8 cellular contexts compared by ENCODE assay signal in the genomic region with DNA sequence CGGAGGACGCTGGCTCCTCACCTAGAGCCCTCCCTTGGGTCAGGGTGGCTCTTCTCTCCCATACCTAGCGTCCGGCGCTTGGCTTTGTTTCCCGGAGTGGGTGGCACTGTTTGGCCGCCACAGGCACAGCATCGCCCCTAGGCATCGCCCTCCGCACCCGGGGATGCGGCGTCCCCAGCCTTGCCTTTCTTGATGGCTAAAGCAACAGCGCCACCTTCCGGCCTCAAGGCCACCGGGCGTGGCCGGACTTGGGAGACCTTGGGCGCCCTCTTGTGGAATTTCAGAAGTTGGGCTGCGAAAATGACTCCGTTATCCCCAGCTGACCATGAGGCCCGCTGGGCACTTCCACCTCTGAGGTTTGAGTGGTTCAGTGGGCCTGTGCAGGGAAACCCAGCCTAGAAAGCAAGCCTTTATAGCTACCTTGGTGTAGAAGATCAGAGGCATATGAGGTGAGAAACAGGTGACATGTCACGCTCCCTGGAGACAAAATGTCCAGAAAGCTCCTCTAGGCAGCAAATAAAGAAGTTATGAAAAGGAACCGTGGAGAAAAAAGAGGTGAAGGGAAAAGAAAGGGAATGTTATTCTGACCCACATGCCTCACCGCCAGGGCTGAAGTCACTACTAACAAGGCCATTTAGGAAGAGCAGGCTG. TPM values are rescaled to one million over a fixed set of nuclear protein-coding genes. Genes with fewer than 3 reads are reported as not detected.
DNase-seq lines count a peak whose midpoint lies in the region; ATAC-seq and TF ChIP-seq lines count a peak whose summit lies in the region.

No MANE protein-coding gene starts in this region.

- H3K36me3 Mint-ChIP-seq in activated naive CD4-positive, alpha-beta T cell treated with anti-CD3 and anti-CD28 coated beads for 36 hours (ENCODE audit: low read depth) = no peaks in the 10 kb centered on the region
- peaks cover 7% of the 10 kb centered on the region for H3K36me3 Mint-ChIP-seq in glutamatergic neuron (ENCODE audit: unreplicated experiment)
- H3K36me3 Mint-ChIP-seq in type B pancreatic cell = no peaks in the 10 kb centered on the region

- TF ChIP-seq CTCF in GM10266 (IDR thresholded peaks at IDR 0.05; ENCODE audit: control insufficient read depth, insufficient read depth, low read depth, missing control alignments) (peak; percentile 100), SK-N-SH (IDR thresholded peaks at IDR 0.05) (peak; percentile 99), glutamatergic neuron (IDR thresholded peaks at IDR 0.05; ENCODE audit: partially characterized antibody, unreplicated experiment) (peak; percentile 100), type B pancreatic cell (conservative IDR thresholded peaks at IDR 0.05) (peak; percentile 100)

- no peak overlapping the region for H2AFZ ChIP-seq in SK-N-SH (ENCODE audit: low read depth)

- peak; percentile 99 for TF ChIP-seq RAD21 in SK-N-SH (IDR thresholded peaks at IDR 0.05; ENCODE audit: low read length)

- POLR2A ChIA-PET in SK-N-SH (lab: Yijun Ruan, JAX) = interaction anchor here (0.9 to 1.0 kb wide), 2 partner anchors 427 to 649 kb away, joined by 3 to 4 read pairs; no protein-coding TSS in a partner anchor

- no peak overlapping the region for H3K27ac Mint-ChIP-seq in activated naive CD4-positive, alpha-beta T cell treated with anti-CD3 and anti-CD28 coated beads for 36 hours
- no peak overlapping the region for H3K27ac Mint-ChIP-seq in glutamatergic neuron (ENCODE audit: unreplicated experiment)
- H3K27ac Mint-ChIP-seq in type B pancreatic cell = peak overlapping the region; percentile 52

- no peaks in the 10 kb centered on the region for H3K27me3 ChIP-seq in SK-N-SH (ENCODE audit: insufficient read depth)

- H3K79me2 ChIP-seq in SK-N-SH (ENCODE audit: insufficient read depth) = no peaks in the 10 kb centered on the region

- TF ChIP-seq EP300 in SK-N-SH (IDR thresholded peaks at IDR 0.05; ENCODE audit: borderline replicate concordance in 1 of 2, low read depth in 1 of 2, low read length in 1 of 2) = no peak

- H3K4me3 Mint-ChIP-seq in activated naive CD4-positive, alpha-beta T cell treated with anti-CD3 and anti-CD28 coated beads for 36 hours = no peak overlapping the region
- no peak overlapping the region for H3K4me3 Mint-ChIP-seq in glutamatergic neuron (ENCODE audit: unreplicated experiment)
- no peak overlapping the region for H3K4me3 Mint-ChIP-seq in type B pancreatic cell

- no peak overlapping the region for H3K27ac ChIP-seq in SK-N-SH (ENCODE audit: low read depth in 2 of 2, low read length in 1 of 2)

- H3K4me1 Mint-ChIP-seq in activated naive CD4-positive, alpha-beta T cell treated with anti-CD3 and anti-CD28 coated beads for 36 hours (ENCODE audit: low read depth) = peaks cover 4% of the 10 kb centered on the region
- no peaks in the 10 kb centered on the region for H3K4me1 Mint-ChIP-seq in glutamatergic neuron (ENCODE audit: low read depth, unreplicated experiment)
- H3K4me1 Mint-ChIP-seq in type B pancreatic cell (ENCODE audit: unreplicated experiment) = peaks cover 8% of the 10 kb centered on the region

- no peaks in the 10 kb centered on the region for H3K9me2 ChIP-seq in SK-N-SH

- no peak overlapping the region for H3K9ac ChIP-seq in SK-N-SH

- WGBS in SK-N-SH (ENCODE audit: low lambda C conversion rate) = 47% methylated on average over 5 of the region's 25 CpGs

- no peaks in the 10 kb centered on the region for H3K9me3 Mint-ChIP-seq in activated naive CD4-positive, alpha-beta T cell treated with anti-CD3 and anti-CD28 coated beads for 36 hours
- no peaks in the 10 kb centered on the region for H3K9me3 Mint-ChIP-seq in glutamatergic neuron (ENCODE audit: unreplicated experiment)
- no peaks in the 10 kb centered on the region for H3K9me3 Mint-ChIP-seq in type B pancreatic cell

- no peaks in the 10 kb centered on the region for H3K9me3 ChIP-seq in SK-N-SH

- peak overlapping the region in 1 of 2 experiments; percentile 55; a peak in 1 of 4 replicates for H3K4me3 ChIP-seq in SK-N-SH (ENCODE audit: low read depth in 2 of 2, low read length in 1 of 2)

- peak; percentile 64 for ATAC-seq in HG02610 (IDR thresholded peaks at IDR 0.05; ENCODE audit: unreplicated experiment)

- intact Hi-C loops in activated naive CD4-positive, alpha-beta T cell treated with anti-CD3 and anti-CD28 coated beads for 36 hours (cut with micrococcal nuclease) = loop anchor here (1.0 to 10.0 kb wide), 4 partner anchors 32 to 937 kb away; no protein-coding TSS in a partner anchor

- no peak overlapping the region; the same call in 1 of the 2 replicates for H3K4me2 ChIP-seq in SK-N-SH

- H3K4me1 ChIP-seq in SK-N-SH (ENCODE audit: control insufficient read depth in 1 of 2, insufficient read depth in 2 of 2, low read depth in 1 of 2, low read length in 1 of 2) = peaks cover 0 to 2% of the 10 kb centered on the region in 2 experiments; a peak in 1 of 4 replicates

- DNase-seq in GM10266 (ENCODE audit: extremely low spot score) (peak; percentile 66), NCI-H1092 treated with DMSO at 0.1 percent for 48 hours (lab: John Stamatoyannopoulos, UW) (peak; percentile 89), SK-N-SH (peak; percentile 87), glutamatergic neuron (peak; percentile 95), pons (ENCODE audit: low spot score) (peak; percentile 96), type B pancreatic cell (ENCODE audit: extremely low spot score, unreplicated experiment) (peak; percentile 93)
- DNase-seq in activated naive CD4-positive, alpha-beta T cell treated with anti-CD3 and anti-CD28 coated beads for 36 hours = peak; percentile 91

- no peaks in the 10 kb centered on the region for H4K20me1 ChIP-seq in SK-N-SH (ENCODE audit: insufficient read depth)

- H3F3A ChIP-seq in SK-N-SH (replicated peaks; ENCODE audit: insufficient read depth) = no peaks in the 10 kb centered on the region

- H3K27me3 Mint-ChIP-seq in activated naive CD4-positive, alpha-beta T cell treated with anti-CD3 and anti-CD28 coated beads for 36 hours (ENCODE audit: low read depth) = peaks cover 8% of the 10 kb centered on the region
- peaks cover 5% of the 10 kb centered on the region for H3K27me3 Mint-ChIP-seq in glutamatergic neuron (ENCODE audit: unreplicated experiment)
- peaks cover 12% of the 10 kb centered on the region for H3K27me3 Mint-ChIP-seq in type B pancreatic cell

- CTCF ChIA-PET in SK-N-SH (lab: Yijun Ruan, JAX) = interaction anchor here (0.6 to 25.0 kb wide), 99 partner anchors 10 to 1059 kb away, joined by 3 to 747 read pairs (median 4); partner anchors contain the start of genes ADAMTS15 and ADAMTS8
- CTCF ChIA-PET in activated naive CD4-positive, alpha-beta T cell treated with anti-CD3 and anti-CD28 coated beads for 36 hours (lab: Charles Lee) = interaction anchor here (0.6 to 8.6 kb wide), 55 partner anchors 9 to 710 kb away, joined by 3 to 216 read pairs (median 5); partner anchors contain the start of gene ADAMTS8

- no peaks in the 10 kb centered on the region for H3K36me3 ChIP-seq in SK-N-SH (replicated peaks in 1 of 2; ENCODE audit: control insufficient read depth in 1 of 2, insufficient read depth in 2 of 2, low read length in 1 of 2)

TF ChIP-seq in SK-N-SH, 30 proteins besides CTCF, POLR2A, EP300 and RAD21:
- TF ChIP-seq CHD2 (IDR thresholded peaks at IDR 0.05; ENCODE audit: low read length, partially characterized antibody) (peak; percentile 52), RXRA (IDR thresholded peaks at IDR 0.05; ENCODE audit: borderline replicate concordance, low read depth) (peak; percentile 27; the same call in 1 of the 2 replicates), SMC3 (IDR thresholded peaks at IDR 0.05; ENCODE audit: low read depth, low read length) (peak; percentile 100), RFX5 (IDR thresholded peaks at IDR 0.05; ENCODE audit: low read length) (no peak), FOXM1 (IDR thresholded peaks at IDR 0.05; ENCODE audit: low read depth) (0 out of 2 replicates have a peak, but pooled peaks have one; percentile 68), RCOR1 (IDR thresholded peaks at IDR 0.05; ENCODE audit: low read length) (peak; percentile 57; the same call in 1 of the 2 replicates), NRF1 (IDR thresholded peaks at IDR 0.05; ENCODE audit: low read depth, low read length) (peak; percentile 34; the same call in 1 of the 2 replicates), TCF12 (IDR thresholded peaks at IDR 0.05) (no peak), MAX (IDR thresholded peaks at IDR 0.05; ENCODE audit: low read depth) (peak; percentile 60; the same call in 1 of the 2 replicates)
- TF ChIP-seq, protein P1, sequence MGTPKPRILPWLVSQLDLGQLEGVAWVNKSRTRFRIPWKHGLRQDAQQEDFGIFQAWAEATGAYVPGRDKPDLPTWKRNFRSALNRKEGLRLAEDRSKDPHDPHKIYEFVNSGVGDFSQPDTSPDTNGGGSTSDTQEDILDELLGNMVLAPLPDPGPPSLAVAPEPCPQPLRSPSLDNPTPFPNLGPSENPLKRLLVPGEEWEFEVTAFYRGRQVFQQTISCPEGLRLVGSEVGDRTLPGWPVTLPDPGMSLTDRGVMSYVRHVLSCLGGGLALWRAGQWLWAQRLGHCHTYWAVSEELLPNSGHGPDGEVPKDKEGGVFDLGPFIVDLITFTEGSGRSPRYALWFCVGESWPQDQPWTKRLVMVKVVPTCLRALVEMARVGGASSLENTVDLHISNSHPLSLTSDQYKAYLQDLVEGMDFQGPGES (IDR thresholded peaks at IDR 0.05; ENCODE audit: low read depth, low read length) = no peak
TF ChIP-seq in SK-N-SH: peak in this region for 7.

RNA-seq across cellular contexts. Expression of gene SNX19, which starts 54.3 kb away (rescaled TPM):
- 16.6 and 21.9 TPM in 2 replicates for polyA plus RNA-seq in SK-N-SH (2012; rRNA removed)
- polyA plus RNA-seq in SK-N-SH (2012; cell fraction: cytosol; rRNA removed) = 16.6 and 19.4 TPM in 2 replicates
- polyA plus RNA-seq in SK-N-SH (2012; cell fraction: nucleus; rRNA removed) = 31.1 and 34.7 TPM in 2 replicates
- total RNA-seq in activated naive CD4-positive, alpha-beta T cell treated with anti-CD3 and anti-CD28 coated beads for 36 hours = 10 to 100 TPM; 18.0 to 21.6 TPM
- total RNA-seq in glutamatergic neuron (ENCODE audit: unreplicated experiment) (65.5 TPM), type B pancreatic cell (ENCODE audit: low replicate concordance) (44.0 and 48.0 TPM in 2 replicates)
